ENCODE assay signal across 1 cellular context in genomic region chr1:232538943-232539302, GRCh38.
TF ChIP-seq lines count a peak whose summit lies in the region.

No MANE protein-coding gene starts in this region.

TF ChIP-seq in WTC11, 78 proteins besides CTCF, POLR2A, EP300 and RAD21 (continued from another document):
- TF ChIP-seq IRF1 (CRISPR knock-in tag; IDR thresholded peaks at IDR 0.05) (no peak), FOXP1 (CRISPR knock-in tag; IDR thresholded peaks at IDR 0.05; ENCODE audit: borderline replicate concordance) (no peak), ZNF263 (CRISPR knock-in tag; IDR thresholded peaks at IDR 0.05; ENCODE audit: low read depth) (no peak), ZNF232 (CRISPR knock-in tag; IDR thresholded peaks at IDR 0.05) (no peak), FOXJ3 (CRISPR knock-in tag; IDR thresholded peaks at IDR 0.05; ENCODE audit: borderline replicate concordance) (no peak)
- TF ChIP-seq, protein P1, sequence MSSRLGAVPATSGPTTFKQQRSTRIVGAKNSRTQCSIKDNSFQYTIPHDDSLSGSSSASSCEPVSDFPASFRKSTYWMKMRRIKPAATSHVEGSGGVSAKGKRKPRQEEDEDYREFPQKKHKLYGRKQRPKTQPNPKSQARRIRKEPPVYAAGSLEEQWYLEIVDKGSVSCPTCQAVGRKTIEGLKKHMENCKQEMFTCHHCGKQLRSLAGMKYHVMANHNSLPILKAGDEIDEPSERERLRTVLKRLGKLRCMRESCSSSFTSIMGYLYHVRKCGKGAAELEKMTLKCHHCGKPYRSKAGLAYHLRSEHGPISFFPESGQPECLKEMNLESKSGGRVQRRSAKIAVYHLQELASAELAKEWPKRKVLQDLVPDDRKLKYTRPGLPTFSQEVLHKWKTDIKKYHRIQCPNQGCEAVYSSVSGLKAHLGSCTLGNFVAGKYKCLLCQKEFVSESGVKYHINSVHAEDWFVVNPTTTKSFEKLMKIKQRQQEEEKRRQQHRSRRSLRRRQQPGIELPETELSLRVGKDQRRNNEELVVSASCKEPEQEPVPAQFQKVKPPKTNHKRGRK (CRISPR knock-in tag; IDR thresholded peaks at IDR 0.05; ENCODE audit: borderline replicate concordance) = no peak
TF ChIP-seq in WTC11: peak in this region for 0.
